In genomic region chr7:32062150-32062549, GRCh38 we compare ENCODE assay signal across 9 cellular contexts. TPM values are rescaled to one million over a fixed set of nuclear protein-coding genes. Genes with fewer than 3 reads are reported as not detected.
DNase-seq lines count a peak whose midpoint lies in the region; ATAC-seq, FAIRE-seq and TF ChIP-seq lines count a peak whose summit lies in the region.
"Had no signal": no experiment of that assay in that cellular context is flagged by ENCODE, and none has a peak within 500 bp of the region (broad histone marks: within the 10 kb centered on the region; RNA-seq: fewer than 3 reads in every experiment).

No MANE protein-coding gene starts in this region.

- no peak overlapping the region for H3K4ac ChIP-seq in H9 (ENCODE audit: low read depth, low read length)

- H3K27me3 ChIP-seq in H9 (ENCODE audit: insufficient read depth, low read length) = peaks cover 3% of the 10 kb centered on the region; the same call in 1 of the 2 replicates
- no peaks in the 10 kb centered on the region for H3K27me3 ChIP-seq in Peyer's patch
- no peaks in the 10 kb centered on the region for H3K27me3 ChIP-seq in small intestine (ENCODE audit: control insufficient read depth in 2 of 2, insufficient read depth in 2 of 2, low read length in 2 of 2)

- H3K4me1 ChIP-seq in H9 (ENCODE audit: insufficient read depth, low read length) = peaks cover 6% of the 10 kb centered on the region; the same call in 1 of the 2 replicates
- H3K4me1 ChIP-seq in Peyer's patch = peaks cover 0 to 6% (median 0%) of the 10 kb centered on the region in 4 donors
- H3K4me1 ChIP-seq in small intestine (ENCODE audit: control insufficient read depth in 2 of 2, insufficient read depth in 1 of 2, low read depth in 1 of 2, low read length in 1 of 2) = no peaks in the 10 kb centered on the region

- no peak overlapping the region for H3K27ac Mint-ChIP-seq in H9
- H3K27ac Mint-ChIP-seq in stimulated activated naive B cell treated with anti-CD40 and anti-IgM and Interleukin-4, amounts not matched to agents 10 μg/mL and 1 μg/mL and 100 μg/mL, for 72 hours = no peak overlapping the region

- H3K18ac ChIP-seq in H9 (ENCODE audit: insufficient read length, low read depth, low read length) = no peak overlapping the region

- no peak overlapping the region for H4K91ac ChIP-seq in H9 (ENCODE audit: insufficient read length, low read depth, low read length)

- H4K5ac ChIP-seq in H9 (ENCODE audit: insufficient read length, low read depth, low read length) = no peak overlapping the region

- H3K4me3 Mint-ChIP-seq in H9 = no peak overlapping the region
- H3K4me3 Mint-ChIP-seq in stimulated activated naive B cell treated with anti-CD40 and anti-IgM and Interleukin-4, amounts not matched to agents 10 μg/mL and 1 μg/mL and 100 μg/mL, for 72 hours = no peak overlapping the region

- no peak for ATAC-seq in stimulated activated naive B cell treated with anti-CD40 and anti-IgM and Interleukin-4, amounts not matched to agents 10 μg/mL and 1 μg/mL and 100 μg/mL, for 72 hours (replicated peaks)

- TF ChIP-seq CTCF in H9 (conservative IDR thresholded peaks at IDR 0.05) (peak; percentile 88), Peyer's patch (IDR thresholded peaks at IDR 0.05) (peak in 4 of 6 experiments; percentile 23 to 55 (median 48)), fibroblast of pulmonary artery (IDR thresholded peaks at IDR 0.05; ENCODE audit: low read length, missing control alignments) (peak; percentile 33), lower leg skin (IDR thresholded peaks at IDR 0.05) (no peak)

- H2AFZ ChIP-seq in H9 (ENCODE audit: low read length) = no peak overlapping the region

- DNase-seq in DMS53 (lab: John Stamatoyannopoulos, UW) (peak; percentile 85), H9 (peak; percentile 74), Peyer's patch (peak in 2 of 3 donors; percentile 63 to 67), fibroblast of pulmonary artery (ENCODE audit: low read depth) (peak; percentile 10), small intestine (peak; percentile 38), epidermal melanocyte (ENCODE audit: insufficient read length, low spot score) (no peak), lower leg skin (ENCODE audit: low spot score in 2 of 2) (no peak)
- no peak for DNase-seq in stimulated activated naive B cell treated with anti-CD40 and anti-IgM and Interleukin-4, amounts not matched to agents 10 μg/mL and 1 μg/mL and 100 μg/mL, for 72 hours

- H3K36me3 Mint-ChIP-seq in H9 (ENCODE audit: insufficient read depth in 1 of 3, low read depth in 3 of 3) = no peaks in the 10 kb centered on the region
- H3K36me3 Mint-ChIP-seq in stimulated activated naive B cell treated with anti-CD40 and anti-IgM and Interleukin-4, amounts not matched to agents 10 μg/mL and 1 μg/mL and 100 μg/mL, for 72 hours = no peaks in the 10 kb centered on the region

- no peak overlapping the region for H2BK120ac ChIP-seq in H9 (ENCODE audit: low read depth, low read length, poor library complexity, severe bottlenecking)

- no peak overlapping the region for H4K8ac ChIP-seq in H9 (replicated peaks; ENCODE audit: insufficient read length, low read depth, low read length)

- intact Hi-C loops in lower leg skin (cut with DNase I; ENCODE audit: low total_unique reads) = no loop called here

- peaks cover 62% of the 10 kb centered on the region for H3K27me3 Mint-ChIP-seq in H9 (ENCODE audit: low read depth)
- no peaks in the 10 kb centered on the region for H3K27me3 Mint-ChIP-seq in stimulated activated naive B cell treated with anti-CD40 and anti-IgM and Interleukin-4, amounts not matched to agents 10 μg/mL and 1 μg/mL and 100 μg/mL, for 72 hours

- no peak overlapping the region for H3K27ac ChIP-seq in H9 (ENCODE audit: insufficient read length, low read depth, low read length)
- no peak overlapping the region for H3K27ac ChIP-seq in Peyer's patch
- no peak overlapping the region for H3K27ac ChIP-seq in small intestine (ENCODE audit: low read depth in 1 of 2, low read length in 1 of 2)

- no peaks in the 10 kb centered on the region for H4K20me1 ChIP-seq in H9 (ENCODE audit: control insufficient read depth, insufficient read depth, insufficient read length)

- no peak overlapping the region for H3K56ac ChIP-seq in H9 (ENCODE audit: insufficient read length, low read depth, low read length)

- no peak overlapping the region for H2BK20ac ChIP-seq in H9 (ENCODE audit: low read depth, low read length, poor library complexity, severe bottlenecking)

- TF ChIP-seq POLR2A in Peyer's patch (IDR thresholded peaks at IDR 0.05) = no peak
- TF ChIP-seq POLR2A in lower leg skin (IDR thresholded peaks at IDR 0.05) = no peak

- no peak overlapping the region for H3K14ac ChIP-seq in H9 (ENCODE audit: insufficient read depth, low read length)

- no peak overlapping the region for H2BK15ac ChIP-seq in H9 (ENCODE audit: low read depth, low read length)

- no peak overlapping the region for H3K23ac ChIP-seq in H9 (ENCODE audit: insufficient read length, low read depth, low read length)

- H3K4me1 Mint-ChIP-seq in H9 = peaks cover 25 to 32% of the 10 kb centered on the region in 2 experiments
- H3K4me1 Mint-ChIP-seq in stimulated activated naive B cell treated with anti-CD40 and anti-IgM and Interleukin-4, amounts not matched to agents 10 μg/mL and 1 μg/mL and 100 μg/mL, for 72 hours = no peaks in the 10 kb centered on the region

- whole genome bisulfite sequencing in H9 (ENCODE audit: extremely low coverage, insufficient read length, low lambda C conversion rate) = no CpG with 5 or more reads among the region's 5 CpGs
- 62 to 68% (median 64%) methylated on average over 5 of the region's 5 CpGs for WGBS in small intestine, 3 donors
- WGBS in lower leg skin, 2 donors = 31 to 50% methylated on average over 5 of the region's 5 CpGs

- no peaks in the 10 kb centered on the region for H3K23me2 ChIP-seq in H9 (ENCODE audit: insufficient read length, low read depth, low read length, poor library complexity, severe bottlenecking)

- H3T11ph ChIP-seq in H9 (ENCODE audit: low read length) = no peak overlapping the region

- FAIRE-seq in small intestine (lab: Jason Lieb, UNC) = no peak
- FAIRE-seq: islet of Langerhans had no signal

- no peaks in the 10 kb centered on the region for H3K79me1 ChIP-seq in H9 (ENCODE audit: insufficient read depth, low read depth, low read length, poor library complexity, severe bottlenecking)

- no peak overlapping the region for H2BK5ac ChIP-seq in H9 (ENCODE audit: insufficient read length, low read length)

- H3K36me3 ChIP-seq in Peyer's patch = no peaks in the 10 kb centered on the region
- H3K36me3 ChIP-seq in small intestine (ENCODE audit: control insufficient read depth in 2 of 2, insufficient read depth in 2 of 2, low read length in 2 of 2) = no peaks in the 10 kb centered on the region

- H3K4me2 ChIP-seq in H9 (ENCODE audit: insufficient read depth, insufficient read length, low read length) = no peak overlapping the region

- H3K4me3 ChIP-seq in Peyer's patch (no peak overlapping the region), fibroblast of pulmonary artery (replicated peaks; ENCODE audit: low read depth, low read length) (no peak overlapping the region), small intestine (ENCODE audit: low read depth in 1 of 2, low read length in 2 of 2) (no peak overlapping the region), lower leg skin (ENCODE audit: low read depth, poor library complexity, severe bottlenecking) (no peak overlapping the region)

- H2AK5ac ChIP-seq in H9 (ENCODE audit: insufficient read length, low read length) = no peak overlapping the region

- H3K79me2 ChIP-seq in H9 (ENCODE audit: insufficient read depth, low read length) = no peaks in the 10 kb centered on the region

- H3K9me3 Mint-ChIP-seq in H9 = no peaks in the 10 kb centered on the region
- H3K9me3 Mint-ChIP-seq in stimulated activated naive B cell treated with anti-CD40 and anti-IgM and Interleukin-4, amounts not matched to agents 10 μg/mL and 1 μg/mL and 100 μg/mL, for 72 hours = peaks cover 0 to 4% of the 10 kb centered on the region in 2 donors

- no peak overlapping the region for H2BK12ac ChIP-seq in H9 (ENCODE audit: insufficient read length, low read depth, low read length)

- no peak overlapping the region for H3K9ac ChIP-seq in H9 (ENCODE audit: extremely low read depth, insufficient read length, low read length)

- H3K9me3 ChIP-seq in H9 (ENCODE audit: control insufficient read depth, low read depth, low read length) (no peaks in the 10 kb centered on the region), Peyer's patch (no peaks in the 10 kb centered on the region), small intestine (ENCODE audit: control insufficient read depth, low read depth) (no peaks in the 10 kb centered on the region)

RNA-seq across cellular contexts. Expression of gene PDE1C, which starts 8.1 kb away (rescaled TPM):
- total RNA-seq in H9 (2021) (0.17 and 0.31 TPM in 2 replicates), Peyer's patch (10 to 100 TPM in 1 of 4 donors, 1 to 10 TPM in 3; 2.5 to 15.7 (median 3.3) TPM), lower leg skin (1 to 10 TPM in 3 of 4 donors, under 1 TPM in 1; 0.53 to 3.5 (median 3.0) TPM)
- under 1 TPM; 0.22 to 0.78 (median 0.54) TPM for polyA plus RNA-seq in small intestine

Comparison
In these comparisons a context has a peak if more than half of its experiments do, and no peak if none do; other contexts are left out.
1. DNase-seq: peak in DMS53 (single experiment), H9 (single experiment), Peyer's patch (2 of 3), fibroblast of pulmonary artery (single experiment) and small intestine (single experiment); none in epidermal melanocyte (single experiment), stimulated activated naive B cell treated with anti-CD40 and anti-IgM and Interleukin-4, amounts not matched to agents 10 μg/mL and 1 μg/mL and 100 μg/mL, for 72 hours (single experiment) and lower leg skin (0 of 2).
2. CTCF ChIP-seq: peak in H9 (single experiment), Peyer's patch (4 of 6) and fibroblast of pulmonary artery (single experiment); none in lower leg skin (0 of 3).